8 cellular contexts compared by ENCODE assay signal in the genomic region with DNA sequence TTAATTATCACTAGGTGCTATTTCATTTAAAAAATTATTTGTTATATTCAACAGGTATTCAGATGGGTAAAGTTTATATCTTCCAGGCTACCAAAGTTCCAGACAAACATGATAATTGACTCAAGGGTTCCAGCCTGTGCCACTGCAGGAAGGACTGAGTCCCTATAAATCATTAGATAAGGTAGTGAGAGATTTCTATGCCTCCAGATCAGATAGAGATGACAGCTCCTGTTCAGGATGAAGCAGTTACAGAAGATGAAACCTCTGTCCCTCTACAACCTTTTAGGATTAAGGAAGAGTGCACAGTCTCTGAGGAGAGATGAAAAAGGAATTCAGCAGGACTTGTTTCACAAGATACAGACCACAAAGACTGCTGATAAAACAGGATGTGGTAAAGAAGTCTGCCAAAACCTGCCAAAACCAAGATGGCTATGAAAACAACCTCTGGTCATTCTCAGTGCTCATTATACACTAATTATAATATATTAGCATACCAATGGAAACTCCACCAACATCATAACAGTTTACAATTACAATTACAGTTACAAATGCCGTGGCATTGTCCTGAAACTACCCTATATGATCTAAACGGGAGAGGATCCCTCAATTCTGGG.
A peak's percentile ranks its signal among the peaks of the same experiment; 100 is the strongest.
DNase-seq lines count a peak whose midpoint lies in the region; ATAC-seq and TF ChIP-seq lines count a peak whose summit lies in the region.

No MANE protein-coding gene starts in this region.

- H2BK5ac ChIP-seq in trophoblast cell (ENCODE audit: low read depth, low read length, poor library complexity) = no peak overlapping the region

- no peak overlapping the region for H4K12ac ChIP-seq in trophoblast cell (ENCODE audit: low read depth, low read length)

- H3K27ac Mint-ChIP-seq in CD8-positive, alpha-beta memory T cell = peak overlapping the region in 4 of 8 donors; percentile 19 to 73 (median 55)

- no peak overlapping the region for H3K4me2 ChIP-seq in trophoblast cell (ENCODE audit: low read length)

- H3K27ac ChIP-seq in CD8-positive, alpha-beta memory T cell (ENCODE audit: low read depth, low read length) = no peak overlapping the region
- no peak overlapping the region for H3K27ac ChIP-seq in WERI-Rb-1
- no peak overlapping the region for H3K27ac ChIP-seq in trophoblast cell (ENCODE audit: low read depth, low read length)

- DNase-seq in CD8-positive, alpha-beta memory T cell = peak in 3 of 5 donors; percentile 7 to 50 (median 26)
- DNase-seq in NOMO-1 treated with dmso at 0.1 percent for 144 hours (lab: John Stamatoyannopoulos, UW; ENCODE audit: unreplicated experiment) (peak; percentile 5), fibroblast of mammary gland (ENCODE audit: low read depth) (peak; percentile 85), WERI-Rb-1 (no peak), LoVo (ENCODE audit: low spot score) (no peak), trophoblast cell (no peak), NCI-H82 treated with DMSO at 0.1 percent for 48 hours (lab: John Stamatoyannopoulos, UW; ENCODE audit: unreplicated experiment) (no peak)

- TF ChIP-seq CTCF in fibroblast of mammary gland (conservative IDR thresholded peaks at IDR 0.05; ENCODE audit: control insufficient read depth, insufficient read depth, low read depth, low read length) (no peak), WERI-Rb-1 (IDR thresholded peaks at IDR 0.05; ENCODE audit: low read depth, low read length) (no peak)

- no peak overlapping the region for H3K4ac ChIP-seq in trophoblast cell (ENCODE audit: low read depth, low read length)

- H3K36me3 ChIP-seq in CD8-positive, alpha-beta memory T cell (ENCODE audit: insufficient read depth, low read length) = no peaks in the 10 kb centered on the region
- H3K36me3 ChIP-seq in WERI-Rb-1 = no peaks in the 10 kb centered on the region
- no peaks in the 10 kb centered on the region for H3K36me3 ChIP-seq in trophoblast cell (ENCODE audit: control insufficient read depth in 1 of 2, insufficient read depth in 2 of 2, low read length in 2 of 2)

- H2AFZ ChIP-seq in trophoblast cell (ENCODE audit: insufficient read depth, low read length, poor library complexity) = no peak overlapping the region

- H3K14ac ChIP-seq in trophoblast cell (ENCODE audit: low read length) = no peak overlapping the region

- no peaks in the 10 kb centered on the region for H3K9me3 ChIP-seq in CD8-positive, alpha-beta memory T cell (ENCODE audit: low read length)
- peaks cover 4% of the 10 kb centered on the region for H3K9me3 ChIP-seq in WERI-Rb-1 (ENCODE audit: severe bottlenecking)
- no peaks in the 10 kb centered on the region for H3K9me3 ChIP-seq in trophoblast cell (ENCODE audit: insufficient read depth, low read depth, low read length)

- H3K23ac ChIP-seq in trophoblast cell (ENCODE audit: low read length) = no peak overlapping the region

- peaks cover 0 to 1% of the 10 kb centered on the region in 2 donors for H3K27me3 Mint-ChIP-seq in CD8-positive, alpha-beta memory T cell

- WGBS in trophoblast cell (ENCODE audit: extremely low coverage, insufficient coverage, insufficient read length) = no CpG with 5 or more reads among the region's 2 CpGs

- no peak overlapping the region for H3K9ac ChIP-seq in trophoblast cell (ENCODE audit: low read length)

- no peaks in the 10 kb centered on the region for H3K27me3 ChIP-seq in CD8-positive, alpha-beta memory T cell (ENCODE audit: insufficient read depth, low read length, poor library complexity, severe bottlenecking)
- peaks cover 36% of the 10 kb centered on the region for H3K27me3 ChIP-seq in WERI-Rb-1 (ENCODE audit: insufficient read depth, low read depth, severe bottlenecking)
- no peaks in the 10 kb centered on the region for H3K27me3 ChIP-seq in trophoblast cell (ENCODE audit: insufficient read depth, low read length)

- H3K9me3 Mint-ChIP-seq in CD8-positive, alpha-beta memory T cell = no peaks in the 10 kb centered on the region

- no peaks in the 10 kb centered on the region for H3K79me2 ChIP-seq in trophoblast cell (ENCODE audit: control insufficient read depth, insufficient read depth, low read length, poor library complexity)

- no peak overlapping the region for H4K8ac ChIP-seq in trophoblast cell (ENCODE audit: low read depth, low read length)

- no peaks in the 10 kb centered on the region for H3K36me3 Mint-ChIP-seq in CD8-positive, alpha-beta memory T cell

- no peak overlapping the region for H4K91ac ChIP-seq in trophoblast cell (ENCODE audit: low read depth, low read length)

- H2BK12ac ChIP-seq in trophoblast cell (ENCODE audit: low read length) = no peak overlapping the region

- CTCF ChIA-PET in CD8-positive, alpha-beta memory T cell (lab: Charles Lee) = no interaction called here

- no peak overlapping the region for H2AK5ac ChIP-seq in trophoblast cell (ENCODE audit: low read length)

- peak; percentile 85 for ATAC-seq in GM21723 (IDR thresholded peaks at IDR 0.05; ENCODE audit: unreplicated experiment)

- H3K4me3 Mint-ChIP-seq in CD8-positive, alpha-beta memory T cell = peak overlapping the region in 5 of 7 donors; percentile 38 to 81 (median 70)

- H3K79me1 ChIP-seq in trophoblast cell (ENCODE audit: low read length) = no peaks in the 10 kb centered on the region

- no peak overlapping the region for H2BK120ac ChIP-seq in trophoblast cell (ENCODE audit: insufficient read depth, low read length, poor library complexity)

- H3K4me3 ChIP-seq in CD8-positive, alpha-beta memory T cell (ENCODE audit: low read length) = no peak overlapping the region
- H3K4me3 ChIP-seq in fibroblast of mammary gland (ENCODE audit: control insufficient read depth, low read depth, low read length) = no peak overlapping the region
- H3K4me3 ChIP-seq in WERI-Rb-1 (ENCODE audit: low read depth, low read length) = no peak overlapping the region
- no peak overlapping the region for H3K4me3 ChIP-seq in trophoblast cell (ENCODE audit: low read depth, low read length)

- POLR2A ChIA-PET in CD8-positive, alpha-beta memory T cell (lab: Charles Lee) = no interaction called here

- H3K4me1 ChIP-seq in CD8-positive, alpha-beta memory T cell (ENCODE audit: insufficient read depth, low read length) = peaks cover 25% of the 10 kb centered on the region
- H3K4me1 ChIP-seq in trophoblast cell (ENCODE audit: control insufficient read depth in 1 of 2, insufficient read depth in 2 of 2, low read length in 2 of 2) = no peaks in the 10 kb centered on the region

- peaks cover 18 to 43% (median 29%) of the 10 kb centered on the region in 3 donors for H3K4me1 Mint-ChIP-seq in CD8-positive, alpha-beta memory T cell

- H3K18ac ChIP-seq in trophoblast cell (ENCODE audit: low read length) = no peak overlapping the region

Comparison
In these comparisons a context has a peak if more than half of its experiments do, and no peak if none do; other contexts are left out.
1. DNase-seq: peak in CD8-positive, alpha-beta memory T cell (3 of 5), NOMO-1 treated with dmso at 0.1 percent for 144 hours (single experiment) and fibroblast of mammary gland (single experiment); none in WERI-Rb-1 (single experiment), LoVo (single experiment), trophoblast cell (0 of 2) and NCI-H82 treated with DMSO at 0.1 percent for 48 hours (single experiment).